ENCODE assay signal across 8 cellular contexts in genomic region chr1:24481098-24481497, GRCh38. TPM values are rescaled to one million over a fixed set of nuclear protein-coding genes. Genes with fewer than 3 reads are reported as not detected.
DNase-seq lines count a peak whose midpoint lies in the region; ATAC-seq, FAIRE-seq and TF ChIP-seq lines count a peak whose summit lies in the region.

No MANE protein-coding gene starts in this region.

- CTCF ChIA-PET in mammary epithelial cell (lab: Charles Lee; ENCODE audit: low non-redundant PET) = no interaction called here

- TF ChIP-seq CTCF in Peyer's patch (IDR thresholded peaks at IDR 0.05) = no peak
- TF ChIP-seq CTCF in mammary epithelial cell (conservative IDR thresholded peaks at IDR 0.05 in 1 of 2, IDR thresholded peaks at IDR 0.05 in 1 of 2; ENCODE audit: extremely low read depth in 1 of 2, insufficient read depth in 1 of 2, low read depth in 1 of 2, low read length in 2 of 2) = no peak

- no peaks in the 10 kb centered on the region for H3K79me2 ChIP-seq in mammary epithelial cell (ENCODE audit: insufficient read depth, low read length)

- no TSS peak for BruUV-seq in mammary epithelial cell (replicated peaks; lab: Mats Ljungman, UMichigan)

- H3K4me2 ChIP-seq in mammary epithelial cell (ENCODE audit: insufficient read depth, low read depth, low read length) = no peak overlapping the region

- H3K9ac ChIP-seq in mammary epithelial cell (ENCODE audit: insufficient read depth, low read length) = no peak overlapping the region

- H4K20me1 ChIP-seq in mammary epithelial cell (ENCODE audit: insufficient read depth, low read length) = no peaks in the 10 kb centered on the region

- peak; percentile 75 for FAIRE-seq in GM19239 (lab: Jason Lieb, UNC)

- peak overlapping the region in 3 of 4 donors; percentile 30 to 61 (median 56) for H3K27ac ChIP-seq in Peyer's patch
- no peak overlapping the region for H3K27ac ChIP-seq in mammary epithelial cell (ENCODE audit: insufficient read depth, low read depth, low read length)

- no peak for TF ChIP-seq POLR2A in Peyer's patch (IDR thresholded peaks at IDR 0.05)

- in situ Hi-C loops in mammary epithelial cell (cut with MboI; ENCODE audit: low sequenced_read_pairs in 2 of 2) = no loop called here

- no peak overlapping the region for H3K4me3 ChIP-seq in Peyer's patch
- no peak overlapping the region for H3K4me3 ChIP-seq in mammary epithelial cell (replicated peaks in 1 of 3; ENCODE audit: insufficient read depth in 1 of 3, low read depth in 2 of 3, low read length in 3 of 3)

- dilution Hi-C loops in mammary epithelial cell (cut with HindIII; ENCODE audit: low sequenced_read_pairs) = no loop called here

- H2AFZ ChIP-seq in mammary epithelial cell (ENCODE audit: low read depth, low read length) = no peak overlapping the region

- intact Hi-C loops in mammary epithelial cell (cut with micrococcal nuclease) = no loop called here

- H3K9me3 ChIP-seq in Peyer's patch = no peaks in the 10 kb centered on the region
- H3K9me3 ChIP-seq in mammary epithelial cell (replicated peaks; ENCODE audit: insufficient read depth, low read length) = no peaks in the 10 kb centered on the region

- 86% methylated on average over 2 of the region's 2 CpGs for WGBS in mammary epithelial cell (ENCODE audit: low coverage, missing lambda C conversion rate)

- H3K4me1 ChIP-seq in Peyer's patch = peaks cover 0 to 14% (median 0%) of the 10 kb centered on the region in 4 donors
- no peaks in the 10 kb centered on the region for H3K4me1 ChIP-seq in mammary epithelial cell (ENCODE audit: insufficient read depth, low read length)

- H3K36me3 ChIP-seq in Peyer's patch (no peaks in the 10 kb centered on the region), mammary epithelial cell (ENCODE audit: insufficient read depth, low read length) (no peaks in the 10 kb centered on the region)

- no peak for ATAC-seq in GM19463 (IDR thresholded peaks at IDR 0.05; ENCODE audit: unreplicated experiment)

- H3K27me3 ChIP-seq in Peyer's patch (no peaks in the 10 kb centered on the region), mammary epithelial cell (ENCODE audit: insufficient read depth, low read length) (no peaks in the 10 kb centered on the region)

- DNase-seq in GM19239 (ENCODE audit: insufficient read length, low spot score) (peak; percentile 52), Peyer's patch (peak in 2 of 3 donors; percentile 69 to 78), hippocampal formation (lab: John Stamatoyannopoulos, UW) (no peak), mammary epithelial cell (no peak), H4 (ENCODE audit: low spot score) (no peak)
- peak; percentile 56 for DNase-seq in activated naive CD4-positive, alpha-beta T cell treated with anti-CD3 and anti-CD28 coated beads, Interleukin-2, amount 50 U/mL, for 16 hours
- DNase-seq in stimulated activated CD4-positive, alpha-beta T cell treated with anti-CD3 and anti-CD28 coated beads, Interleukin-15, amount 100 ng/mL, for 48 hours (ENCODE audit: low read depth in 2 of 2) = peak; percentile 38 to 53

RNA-seq across cellular contexts. Expression of gene RCAN3, which starts 21.5 kb away (rescaled TPM):
- 10 to 100 TPM in 2 of 4 donors, 1 to 10 TPM in 2; 5.4 to 15.7 (median 9.3) TPM for total RNA-seq in Peyer's patch
- 10 to 100 TPM; 21.0 to 34.8 TPM for total RNA-seq in mammary epithelial cell
- 16.7 TPM for polyA plus RNA-seq in mammary epithelial cell
- polyA minus RNA-seq in mammary epithelial cell = 40.3 TPM
- 3.7 and 10.8 TPM in 2 replicates for total RNA-seq in H4 (2014; rRNA removed; shearing (Covaris generic))

Comparison
In these comparisons a context has a peak if more than half of its experiments do, and no peak if none do; other contexts are left out.
1. DNase-seq: peak in GM19239 (single experiment), Peyer's patch (2 of 3), activated naive CD4-positive, alpha-beta T cell treated with anti-CD3 and anti-CD28 coated beads, Interleukin-2, amount 50 U/mL, for 16 hours (single experiment) and stimulated activated CD4-positive, alpha-beta T cell treated with anti-CD3 and anti-CD28 coated beads, Interleukin-15, amount 100 ng/mL, for 48 hours (2 of 2); none in hippocampal formation (0 of 2), mammary epithelial cell (single experiment) and H4 (single experiment).